Comparison of ENCODE assay signal across 1 cellular context in the genomic region with DNA sequence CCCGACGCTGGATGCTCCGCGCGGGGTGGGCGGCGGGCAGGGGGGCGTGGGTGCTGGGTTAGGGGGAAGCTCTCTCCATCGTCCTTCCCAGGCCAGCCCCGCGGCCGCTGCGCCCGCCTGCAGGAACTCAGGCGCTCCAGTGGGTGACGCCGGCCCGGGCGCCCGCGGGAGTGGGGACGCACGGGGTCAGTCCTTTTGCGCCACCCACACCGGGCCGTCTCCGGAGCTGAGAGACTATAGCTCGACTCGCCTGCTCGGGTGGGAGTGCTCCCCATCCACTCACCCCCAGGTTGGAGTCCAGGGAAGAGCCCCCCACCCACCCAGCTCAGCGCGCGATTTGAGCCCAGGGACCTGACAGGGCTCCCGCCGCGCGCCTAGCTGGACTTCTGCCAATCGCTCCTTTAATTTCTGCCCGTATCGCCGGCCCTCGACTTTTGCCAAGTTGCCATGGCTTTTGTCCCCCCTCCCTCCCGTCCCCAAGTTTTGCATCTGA.
TF ChIP-seq lines count a peak whose summit lies in the region.

No MANE protein-coding gene starts in this region.

TF ChIP-seq in H1, 55 proteins besides CTCF, POLR2A, EP300 and RAD21:
- no peak for TF ChIP-seq SP4 (IDR thresholded peaks at IDR 0.05; ENCODE audit: low read length)
- no peak for TF ChIP-seq SP1 (IDR thresholded peaks at IDR 0.05; ENCODE audit: low read depth, low read length)
- TF ChIP-seq TAF7 (optimal IDR thresholded peaks at IDR 0.05; ENCODE audit: borderline replicate concordance, low read depth, low read length) = no peak
- TF ChIP-seq SAP30 (IDR thresholded peaks at IDR 0.05; ENCODE audit: insufficient read depth, insufficient replicate concordance, low read length) = no peak
- TF ChIP-seq POLR2AphosphoS5 (IDR thresholded peaks at IDR 0.05; ENCODE audit: low read depth, low read length) = no peak
- TF ChIP-seq CHD1 (IDR thresholded peaks at IDR 0.05; ENCODE audit: low read depth, low read length) = no peak
- no peak for TF ChIP-seq CEBPB (IDR thresholded peaks at IDR 0.05; ENCODE audit: low read depth, low read length)
- no peak for TF ChIP-seq MAX (IDR thresholded peaks at IDR 0.05)
- TF ChIP-seq RNF2 (IDR thresholded peaks at IDR 0.05; ENCODE audit: borderline replicate concordance, low read depth, low read length, missing control alignments, poor library complexity, severe bottlenecking) = no peak
- TF ChIP-seq NANOG (IDR thresholded peaks at IDR 0.05; ENCODE audit: insufficient read depth, low read depth, low read length, poor library complexity, severe bottlenecking) = no peak
- TF ChIP-seq CBX8 (IDR thresholded peaks at IDR 0.05; ENCODE audit: borderline replicate concordance, low read depth, low read length) = no peak
- TF ChIP-seq MAFK (IDR thresholded peaks at IDR 0.05; ENCODE audit: low read depth, low read length) = no peak
- TF ChIP-seq SIX5 (IDR thresholded peaks at IDR 0.05; ENCODE audit: low read depth, low read length) = no peak
- TF ChIP-seq SP2 (IDR thresholded peaks at IDR 0.05; ENCODE audit: low read length) = no peak
- no peak for TF ChIP-seq USF2 (IDR thresholded peaks at IDR 0.05; ENCODE audit: low read length)
- no peak for TF ChIP-seq TCF12 (IDR thresholded peaks at IDR 0.05; ENCODE audit: low read depth, low read length)
- TF ChIP-seq HDAC6 (IDR thresholded peaks at IDR 0.05; ENCODE audit: low read depth, low read length) = no peak
- TF ChIP-seq JUN (IDR thresholded peaks at IDR 0.05; ENCODE audit: low read depth, low read length) = no peak
- TF ChIP-seq, protein P1, sequence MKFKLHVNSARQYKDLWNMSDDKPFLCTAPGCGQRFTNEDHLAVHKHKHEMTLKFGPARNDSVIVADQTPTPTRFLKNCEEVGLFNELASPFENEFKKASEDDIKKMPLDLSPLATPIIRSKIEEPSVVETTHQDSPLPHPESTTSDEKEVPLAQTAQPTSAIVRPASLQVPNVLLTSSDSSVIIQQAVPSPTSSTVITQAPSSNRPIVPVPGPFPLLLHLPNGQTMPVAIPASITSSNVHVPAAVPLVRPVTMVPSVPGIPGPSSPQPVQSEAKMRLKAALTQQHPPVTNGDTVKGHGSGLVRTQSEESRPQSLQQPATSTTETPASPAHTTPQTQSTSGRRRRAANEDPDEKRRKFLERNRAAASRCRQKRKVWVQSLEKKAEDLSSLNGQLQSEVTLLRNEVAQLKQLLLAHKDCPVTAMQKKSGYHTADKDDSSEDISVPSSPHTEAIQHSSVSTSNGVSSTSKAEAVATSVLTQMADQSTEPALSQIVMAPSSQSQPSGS (IDR thresholded peaks at IDR 0.05; ENCODE audit: low read length) = no peak
